8 cellular contexts compared by ENCODE assay signal in genomic region chr5:102545175-102545574, GRCh38. TPM values are rescaled to one million over a fixed set of nuclear protein-coding genes. Genes with fewer than 3 reads are reported as not detected.
A peak's percentile ranks its signal among the peaks of the same experiment; 100 is the strongest.
DNase-seq lines count a peak whose midpoint lies in the region; ATAC-seq and TF ChIP-seq lines count a peak whose summit lies in the region.

No MANE protein-coding gene starts in this region.

- H3K27ac Mint-ChIP-seq in chondrocyte (ENCODE audit: unreplicated experiment) (no peak overlapping the region), T-helper 17 cell (no peak overlapping the region)

- H3K4me3 Mint-ChIP-seq in chondrocyte (ENCODE audit: unreplicated experiment) (no peak overlapping the region), T-helper 17 cell (no peak overlapping the region)

- H3K4me3 ChIP-seq in BJ (ENCODE audit: low read depth, low read length) = no peak overlapping the region

- peaks cover 1% of the 10 kb centered on the region for H3K9me3 Mint-ChIP-seq in chondrocyte (ENCODE audit: low read depth)

- no peaks in the 10 kb centered on the region for H3K36me3 ChIP-seq in BJ (ENCODE audit: control insufficient read depth, insufficient read depth, low read length)

- TF ChIP-seq CTCF in BJ (IDR thresholded peaks at IDR 0.05; ENCODE audit: insufficient read depth, low read depth, low read length) (peak; percentile 26; the same call in 1 of the 2 replicates), chondrocyte (IDR thresholded peaks at IDR 0.05) (peak; percentile 47)

- H3K4me1 Mint-ChIP-seq in chondrocyte (ENCODE audit: low read depth) (peaks cover 16% of the 10 kb centered on the region), T-helper 17 cell (no peaks in the 10 kb centered on the region)

- H3K9me3 ChIP-seq in T-helper 17 cell (ENCODE audit: control insufficient read depth, low read length, poor library complexity, severe bottlenecking) = no peaks in the 10 kb centered on the region

- CTCF ChIA-PET in BJ (lab: Yijun Ruan, JAX) = interaction anchor here (1.1 to 1.8 kb wide), 2 partner anchors 8 to 39 kb away, joined by 4 to 9 read pairs; no protein-coding TSS in a partner anchor

- 0 out of 2 replicates have a peak, but pooled peaks cover 2% of the 10 kb centered on the region for H3K27me3 ChIP-seq in BJ (ENCODE audit: control insufficient read depth, insufficient read depth, low read length)

- POLR2A ChIA-PET in BJ (lab: Charles Lee) = no interaction called here

- H3K27me3 Mint-ChIP-seq in chondrocyte (ENCODE audit: low read depth) = no peaks in the 10 kb centered on the region
- H3K27me3 Mint-ChIP-seq in T-helper 17 cell = peaks cover 29% of the 10 kb centered on the region

- DNase-seq in BJ (ENCODE audit: low read depth) (no peak), HT-29 (ENCODE audit: low spot score) (peak; percentile 45), chondrocyte (ENCODE audit: low spot score) (no peak), DMS153 (lab: John Stamatoyannopoulos, UW) (no peak), NCI-H1694 treated with DMSO at 0.1 percent for 48 hours (lab: John Stamatoyannopoulos, UW) (no peak), T-helper 17 cell (no peak)
- DNase-seq in activated effector memory CD4-positive, alpha-beta T cell treated with anti-CD3 and anti-CD28 coated beads, Interleukin-2, amount 50 U/mL, for 16 hours = no peak

- ATAC-seq in GM19397 (IDR thresholded peaks at IDR 0.05; ENCODE audit: unreplicated experiment) (peak; percentile 79), T-helper 17 cell (no peak)

- H3K36me3 Mint-ChIP-seq in chondrocyte (ENCODE audit: low read depth) (no peaks in the 10 kb centered on the region), T-helper 17 cell (ENCODE audit: low read depth) (no peaks in the 10 kb centered on the region)

RNA-seq across cellular contexts. Expression of gene SLCO6A1, which starts 46.4 kb away (rescaled TPM):
- not detected in 2 replicates for polyA plus RNA-seq in BJ (2011; rRNA removed)
- polyA minus RNA-seq in BJ (2011; rRNA and poly(A)+ RNA removed) = not detected in 2 replicates
- not detected in 2 replicates for total RNA-seq in HT-29 (2014; rRNA removed; shearing (Covaris generic))
- 0.82 to 1.8 TPM (median 1.1 TPM) in 3 replicates for total RNA-seq in chondrocyte
- not detected for total RNA-seq in T-helper 17 cell
